Comparison of ENCODE assay signal across 8 cellular contexts in the genomic region with DNA sequence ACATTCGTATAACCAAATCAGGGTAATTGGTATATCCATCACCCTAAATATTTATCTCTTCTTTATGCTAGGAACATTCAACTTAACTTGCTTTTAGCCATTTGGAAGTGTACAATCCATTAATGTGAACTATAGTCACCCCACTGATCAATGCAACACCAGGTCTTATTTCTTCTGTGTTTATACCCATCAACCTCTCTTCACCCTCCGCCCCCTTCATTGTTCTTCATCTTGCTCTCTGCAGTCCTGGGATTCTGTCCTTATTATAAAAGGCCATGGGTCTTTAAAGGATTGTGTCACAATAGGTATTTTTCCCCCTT. TPM values are rescaled to one million over a fixed set of nuclear protein-coding genes. Genes with fewer than 3 reads are reported as not detected.
A peak's percentile ranks its signal among the peaks of the same experiment; 100 is the strongest.
DNase-seq lines count a peak whose midpoint lies in the region; ATAC-seq, FAIRE-seq and TF ChIP-seq lines count a peak whose summit lies in the region.
"Had no signal": no experiment of that assay in that cellular context is flagged by ENCODE, and none has a peak within 500 bp of the region (broad histone marks: within the 10 kb centered on the region; RNA-seq: fewer than 3 reads in every experiment).

No MANE protein-coding gene starts in this region.

- intact Hi-C loops in OCI-LY7 (cut with micrococcal nuclease; ENCODE audit: unreplicated experiment), result loop anchor here (1.0 to 5.0 kb wide), 3 partner anchors 14 to 87 kb away; partner anchors contain the start of gene REPS1
- intact Hi-C loops in activated CD4-positive, alpha-beta T cell treated with anti-CD3 and anti-CD28 coated beads for 36 hours (cut with DNase I, micrococcal nuclease), result loop anchor here in 1 of 2 experiments (5.0 kb wide), 1 partner anchor 82 kb away; no protein-coding TSS in a partner anchor

- no peak overlapping the region for H3K4me3 Mint-ChIP-seq in activated CD4-positive, alpha-beta T cell treated with anti-CD3 and anti-CD28 coated beads for 36 hours
- H3K4me3 Mint-ChIP-seq: activated naive CD8-positive, alpha-beta T cell treated with anti-CD3 and anti-CD28 coated beads, Interleukin-2, amount 10 ng/mL, durations not matched to agents 7 days and 5 days had no signal

- POLR2A ChIA-PET in OCI-LY7 (lab: Charles Lee), result interaction anchor here (0.8 to 2.8 kb wide), 8 partner anchors 9 to 240 kb away, joined by 3 to 17 read pairs (median 5); no protein-coding TSS in a partner anchor
- POLR2A ChIA-PET in activated CD4-positive, alpha-beta T cell treated with anti-CD3 and anti-CD28 coated beads for 36 hours (lab: Charles Lee), result no interaction called here

- peaks cover 10% of the 10 kb centered on the region for H4K20me1 ChIP-seq in OCI-LY7 (ENCODE audit: insufficient read depth, low read length)

- BruUV-seq in OCI-LY7 (replicated peaks; lab: Mats Ljungman, UMichigan), result no TSS peak

- ATAC-seq in foreskin keratinocyte, result no peak
- no peak for ATAC-seq in activated CD4-positive, alpha-beta T cell treated with anti-CD3 and anti-CD28 coated beads for 36 hours

- H3K27me3 ChIP-seq in H7 (ENCODE audit: control insufficient read depth, insufficient read depth, low read length) (no peaks in the 10 kb centered on the region), foreskin keratinocyte (no peaks in the 10 kb centered on the region), small intestine (ENCODE audit: control insufficient read depth in 2 of 2, insufficient read depth in 2 of 2, low read length in 2 of 2) (no peaks in the 10 kb centered on the region)

- H3K27ac Mint-ChIP-seq in activated CD4-positive, alpha-beta T cell treated with anti-CD3 and anti-CD28 coated beads for 36 hours, result no peak overlapping the region
- H3K27ac Mint-ChIP-seq: activated naive CD8-positive, alpha-beta T cell treated with anti-CD3 and anti-CD28 coated beads, Interleukin-2, amount 10 ng/mL, durations not matched to agents 7 days and 5 days had no signal

- peaks cover 28% of the 10 kb centered on the region for H3K4me1 Mint-ChIP-seq in activated CD4-positive, alpha-beta T cell treated with anti-CD3 and anti-CD28 coated beads for 36 hours

- H3K79me2 ChIP-seq in OCI-LY7 (ENCODE audit: insufficient read depth, low read depth, low read length), result peaks cover 23% of the 10 kb centered on the region; the same call in 1 of the 2 replicates

- WGBS in small intestine, 3 donors, result 42 to 57% (median 46%) methylated on average over 2 of the region's 2 CpGs

- H3K9me2 ChIP-seq in OCI-LY7 (ENCODE audit: insufficient read depth, low read length), result no peaks in the 10 kb centered on the region

- H3K27ac ChIP-seq in OCI-LY7 (ENCODE audit: low read depth, low read length, poor library complexity, severe bottlenecking) (peak overlapping the region; percentile 62), foreskin keratinocyte (peak overlapping the region; percentile 88), small intestine (ENCODE audit: low read depth in 1 of 2, low read length in 1 of 2) (peak overlapping the region in 1 of 2 donors; percentile 71)

- H3K4me3 ChIP-seq in H7 (ENCODE audit: insufficient read depth, low read depth, low read length), result peak overlapping the region; percentile 95; the same call in 1 of the 2 replicates
- peak overlapping the region; percentile 74 for H3K4me3 ChIP-seq in OCI-LY7 (ENCODE audit: low read depth, low read length, poor library complexity, severe bottlenecking)
- peak overlapping the region; percentile 4 to 84 for H3K4me3 ChIP-seq in small intestine (ENCODE audit: low read depth in 1 of 2, low read length in 2 of 2)

- TF ChIP-seq CTCF in OCI-LY7 (conservative IDR thresholded peaks at IDR 0.05; ENCODE audit: low read length) (no peak), foreskin keratinocyte (conservative IDR thresholded peaks at IDR 0.05) (no peak)

- H3K36me3 ChIP-seq in H7 (replicated peaks; ENCODE audit: control insufficient read depth, insufficient read depth, low read length), result peaks cover 3% of the 10 kb centered on the region
- H3K36me3 ChIP-seq in OCI-LY7 (ENCODE audit: insufficient read depth, low read length), result peaks cover 15% of the 10 kb centered on the region
- H3K36me3 ChIP-seq in small intestine (ENCODE audit: control insufficient read depth in 2 of 2, insufficient read depth in 2 of 2, low read length in 2 of 2), result peaks cover 0 to 8% of the 10 kb centered on the region in 2 donors

- peak overlapping the region; percentile 88 for H3K4me2 ChIP-seq in OCI-LY7 (ENCODE audit: low read length)

- no peaks in the 10 kb centered on the region for H3K27me3 Mint-ChIP-seq in activated CD4-positive, alpha-beta T cell treated with anti-CD3 and anti-CD28 coated beads for 36 hours
- H3K27me3 Mint-ChIP-seq: activated naive CD8-positive, alpha-beta T cell treated with anti-CD3 and anti-CD28 coated beads, Interleukin-2, amount 10 ng/mL, durations not matched to agents 7 days and 5 days had no signal

- H2AFZ ChIP-seq in OCI-LY7 (ENCODE audit: low read length), result peak overlapping the region; percentile 49; the same call in 1 of the 2 replicates

- peaks cover 23% of the 10 kb centered on the region for H3K36me3 Mint-ChIP-seq in activated CD4-positive, alpha-beta T cell treated with anti-CD3 and anti-CD28 coated beads for 36 hours (ENCODE audit: low read depth)

- H3K9me3 Mint-ChIP-seq in activated CD4-positive, alpha-beta T cell treated with anti-CD3 and anti-CD28 coated beads for 36 hours (ENCODE audit: low read depth), result no peaks in the 10 kb centered on the region
- H3K9me3 Mint-ChIP-seq: activated naive CD8-positive, alpha-beta T cell treated with anti-CD3 and anti-CD28 coated beads, Interleukin-2, amount 10 ng/mL, durations not matched to agents 7 days and 5 days had no signal

- H3K4me1 ChIP-seq in OCI-LY7 (ENCODE audit: insufficient read depth, low read length, poor library complexity, severe bottlenecking) (peaks cover 22% of the 10 kb centered on the region), foreskin keratinocyte (peaks cover 7% of the 10 kb centered on the region), small intestine (ENCODE audit: control insufficient read depth in 2 of 2, insufficient read depth in 1 of 2, low read depth in 1 of 2, low read length in 1 of 2) (peaks cover 0 to 7% of the 10 kb centered on the region in 2 donors)

- DNase-seq in H7 (peak; percentile 25), OCI-LY7 (ENCODE audit: low spot score) (no peak), foreskin keratinocyte (peak in 1 of 2 donors; percentile 4), small intestine (peak; percentile 6), dedifferentiated amniotic fluid mesenchymal stem cell (ENCODE audit: extremely low spot score) (no peak), midbrain (lab: John Stamatoyannopoulos, UW) (no peak)
- no peak for DNase-seq in activated CD4-positive, alpha-beta T cell treated with anti-CD3 and anti-CD28 coated beads for 36 hours

- CTCF ChIA-PET in OCI-LY7 (lab: Charles Lee; ENCODE audit: unreplicated experiment), result interaction anchor here (1.0 kb wide), 1 partner anchor 45 kb away, joined by 3 read pairs; no protein-coding TSS in a partner anchor
- CTCF ChIA-PET in activated CD4-positive, alpha-beta T cell treated with anti-CD3 and anti-CD28 coated beads for 36 hours (lab: Charles Lee), result interaction anchor here (1.0 kb wide), 1 partner anchor 10 kb away, joined by 3 read pairs; no protein-coding TSS in a partner anchor

- H3K9me3 ChIP-seq in OCI-LY7 (ENCODE audit: low read length) (no peaks in the 10 kb centered on the region), small intestine (ENCODE audit: control insufficient read depth, low read depth) (no peaks in the 10 kb centered on the region)

- FAIRE-seq in small intestine (lab: Jason Lieb, UNC), result no peak

RNA-seq across cellular contexts. Expression of gene ABRACL, which starts 1.6 kb away (rescaled TPM):
- 108 and 111 TPM in 2 replicates for total RNA-seq in H7 (2014; rRNA removed; shearing (Covaris generic))
- 69.7 and 70.1 TPM in 2 replicates for total RNA-seq in OCI-LY7 (2014; rRNA removed; shearing (Covaris generic))
- total RNA-seq in OCI-LY7 (2022) (56.0 and 73.5 TPM in 2 replicates), foreskin keratinocyte (97.8 and 98.8 TPM in 2 replicates)
- polyA plus RNA-seq in foreskin keratinocyte (123 and 124 TPM in 2 replicates), small intestine (100 to 1,000 TPM; 106 to 227 (median 178) TPM)
- total RNA-seq in activated CD4-positive, alpha-beta T cell treated with anti-CD3 and anti-CD28 coated beads for 36 hours, result 100 to 1,000 TPM in 1 of 2 experiments, 10 to 100 TPM in 1; 92.5 to 180 TPM

RNA-seq across cellular contexts. Expression of gene REPS1, which starts 42.1 kb away (rescaled TPM):
- 55.8 and 64.1 TPM in 2 replicates for total RNA-seq in H7 (2014; rRNA removed; shearing (Covaris generic))
- 29.0 and 40.0 TPM in 2 replicates for total RNA-seq in OCI-LY7 (2014; rRNA removed; shearing (Covaris generic))
- total RNA-seq in OCI-LY7 (2022) (53.9 and 68.6 TPM in 2 replicates), foreskin keratinocyte (60.1 and 60.4 TPM in 2 replicates)
- polyA plus RNA-seq in foreskin keratinocyte (40.3 and 42.6 TPM in 2 replicates), small intestine (10 to 100 TPM; 18.7 to 21.9 (median 21.6) TPM)
- total RNA-seq in activated CD4-positive, alpha-beta T cell treated with anti-CD3 and anti-CD28 coated beads for 36 hours, result 10 to 100 TPM; 60.3 to 90.9 TPM

Comparison
In these comparisons a context has a peak if more than half of its experiments do, and no peak if none do; other contexts are left out.
1. DNase-seq: peak in H7 (single experiment) and small intestine (single experiment); none in OCI-LY7 (single experiment), dedifferentiated amniotic fluid mesenchymal stem cell (single experiment), activated CD4-positive, alpha-beta T cell treated with anti-CD3 and anti-CD28 coated beads for 36 hours (single experiment) and midbrain (single experiment).
2. H3K4me3 ChIP-seq: peak in every context shown above with its lines; median percentile 95 in H7; 74 in OCI-LY7; 44 in small intestine.